Comparison of ENCODE assay signal across 8 cellular contexts in genomic region chr20:23349338-23350006, GRCh38. TPM values are rescaled to one million over a fixed set of nuclear protein-coding genes. Genes with fewer than 3 reads are reported as not detected.
DNase-seq lines count a peak whose midpoint lies in the region; ATAC-seq and TF ChIP-seq lines count a peak whose summit lies in the region.

No MANE protein-coding gene starts in this region.

- H3F3A ChIP-seq in SU-DHL-6 (ENCODE audit: insufficient read depth): 0 out of 2 replicates have a peak, but pooled peaks cover 3% of the 10 kb centered on the region

- peak overlapping the region; percentile 51 for H3K4me3 ChIP-seq in AG09309 (ENCODE audit: control insufficient read depth, low read depth, low read length)
- H3K4me3 ChIP-seq in SU-DHL-6 (ENCODE audit: insufficient read depth, low read length, poor library complexity, severe bottlenecking): peak overlapping the region; percentile 69
- peak overlapping the region; percentile 54 to 96 (median 86) for H3K4me3 ChIP-seq in fibroblast of lung (replicated peaks in 1 of 4; ENCODE audit: control extremely low read depth in 1 of 4, insufficient read depth in 1 of 4, low read depth in 3 of 4, low read length in 4 of 4)

- H3K9me3 Mint-ChIP-seq in osteocyte (ENCODE audit: unreplicated experiment): no peaks in the 10 kb centered on the region

- ATAC-seq in GM18502 (IDR thresholded peaks at IDR 0.05; ENCODE audit: poor library complexity, unreplicated experiment) (peak; percentile 14), HG03066 (IDR thresholded peaks at IDR 0.05; ENCODE audit: low read depth, unreplicated experiment) (peak; percentile 7)

- no peaks in the 10 kb centered on the region for H3K27me3 Mint-ChIP-seq in osteocyte (ENCODE audit: unreplicated experiment)

- H3K79me2 ChIP-seq in SU-DHL-6 (ENCODE audit: insufficient read depth, low read length): peaks cover 34% of the 10 kb centered on the region
- peaks cover 33% of the 10 kb centered on the region for H3K79me2 ChIP-seq in fibroblast of lung (ENCODE audit: control insufficient read depth, insufficient read depth, low read length)

- H4K20me1 ChIP-seq in SU-DHL-6 (ENCODE audit: low read depth, low read length): peaks cover 17% of the 10 kb centered on the region; the same call in 1 of the 2 replicates
- H4K20me1 ChIP-seq in fibroblast of lung (ENCODE audit: control insufficient read depth, extremely low read depth, insufficient read depth, low read length): no peaks in the 10 kb centered on the region

- H2AFZ ChIP-seq in SU-DHL-6 (ENCODE audit: low read depth, low read length, severe bottlenecking) (peak overlapping the region; percentile 91), fibroblast of lung (ENCODE audit: low read length) (peak overlapping the region; percentile 61)

- H3K4me2 ChIP-seq in SU-DHL-6 (ENCODE audit: low read depth, low read length, poor library complexity, severe bottlenecking) (peak overlapping the region; percentile 88), fibroblast of lung (ENCODE audit: extremely low read depth, insufficient read depth, low read length) (peak overlapping the region; percentile 79)

- peaks cover 11% of the 10 kb centered on the region for H3K4me1 ChIP-seq in fibroblast of lung (ENCODE audit: control insufficient read depth, extremely low read depth, insufficient read depth, low read length)

- peak; percentile 41 for TF ChIP-seq CTCF in AG09309 (IDR thresholded peaks at IDR 0.05; ENCODE audit: control insufficient read depth, insufficient read depth, low read depth, low read length, missing control alignments)
- peak; percentile 38 for TF ChIP-seq CTCF in SU-DHL-6 (IDR thresholded peaks at IDR 0.05; ENCODE audit: insufficient read depth, low read length, poor library complexity, severe bottlenecking)
- TF ChIP-seq CTCF in fibroblast of lung (conservative IDR thresholded peaks at IDR 0.05 in 1 of 2, IDR thresholded peaks at IDR 0.05 in 1 of 2; ENCODE audit: low read depth in 1 of 2, low read length in 2 of 2): peak; percentile 33 to 47
- peak; percentile 61 for TF ChIP-seq CTCF in osteocyte (IDR thresholded peaks at IDR 0.05)

- H3K36me3 ChIP-seq in SU-DHL-6 (ENCODE audit: low read length): no peaks in the 10 kb centered on the region
- no peaks in the 10 kb centered on the region for H3K36me3 ChIP-seq in fibroblast of lung (ENCODE audit: control insufficient read depth, insufficient read depth, low read length)

- peak overlapping the region; percentile 97 for H3K4me3 Mint-ChIP-seq in osteocyte (ENCODE audit: unreplicated experiment)

- peak overlapping the region; percentile 91 for H3K27ac ChIP-seq in SU-DHL-6 (ENCODE audit: low read depth, low read length)
- H3K27ac ChIP-seq in fibroblast of lung (ENCODE audit: insufficient read depth, low read length): peak overlapping the region; percentile 95

- H3K9me3 ChIP-seq in SU-DHL-6 (ENCODE audit: insufficient read depth, low read length) (no peaks in the 10 kb centered on the region), fibroblast of lung (ENCODE audit: control insufficient read depth, insufficient read depth, low read depth, low read length) (no peaks in the 10 kb centered on the region)

- no peaks in the 10 kb centered on the region for H3K36me3 Mint-ChIP-seq in osteocyte (ENCODE audit: unreplicated experiment)

- peak overlapping the region; percentile 100 for H3K27ac Mint-ChIP-seq in osteocyte (ENCODE audit: unreplicated experiment)

- no peaks in the 10 kb centered on the region for H3K9me2 ChIP-seq in SU-DHL-6 (replicated peaks; ENCODE audit: insufficient read depth, low read length)

- no peak for DNase-seq in AG09309 (ENCODE audit: low read depth)
- DNase-seq in fibroblast of lung (ENCODE audit: low read depth in 2 of 2): no peak
- DNase-seq in osteocyte (ENCODE audit: extremely low spot score, unreplicated experiment): no peak
- no peak for DNase-seq in islet precursor cell
- DNase-seq in cortex of kidney (lab: John Stamatoyannopoulos, UW): no peak

- H3K27me3 ChIP-seq in SU-DHL-6 (ENCODE audit: low read length) (no peaks in the 10 kb centered on the region), fibroblast of lung (ENCODE audit: control insufficient read depth, insufficient read depth, low read length) (no peaks in the 10 kb centered on the region)

- peaks cover 19% of the 10 kb centered on the region for H3K4me1 Mint-ChIP-seq in osteocyte (ENCODE audit: unreplicated experiment)

- H3K9ac ChIP-seq in SU-DHL-6 (ENCODE audit: low read length): peak overlapping the region; percentile 98
- H3K9ac ChIP-seq in fibroblast of lung (ENCODE audit: insufficient read depth, low read length): peak overlapping the region; percentile 96

RNA-seq across cellular contexts. Expression of gene NXT1, which starts 1.1 kb away (rescaled TPM):
- total RNA-seq in fibroblast of lung (17.2 and 20.0 TPM in 2 replicates), osteocyte (12.4 and 14.0 TPM in 2 replicates)
- polyA plus RNA-seq in fibroblast of lung: 14.1 and 23.4 TPM in 2 replicates
- polyA plus RNA-seq in fibroblast of lung (2012): 11.9 and 19.6 TPM in 2 replicates
- polyA minus RNA-seq in fibroblast of lung (ENCODE audit: low replicate concordance): 12.0 and 24.3 TPM in 2 replicates

RNA-seq across cellular contexts. Expression of gene GZF1, which starts 12.5 kb away (rescaled TPM):
- 21.5 and 28.0 TPM in 2 replicates for total RNA-seq in fibroblast of lung
- 10.8 and 11.2 TPM in 2 replicates for polyA plus RNA-seq in fibroblast of lung
- 8.3 and 8.9 TPM in 2 replicates for polyA plus RNA-seq in fibroblast of lung (2012)
- polyA minus RNA-seq in fibroblast of lung (ENCODE audit: low replicate concordance): 75.5 and 110 TPM in 2 replicates
- 14.4 and 16.8 TPM in 2 replicates for total RNA-seq in osteocyte
